8 cellular contexts compared by ENCODE assay signal in the genomic region with DNA sequence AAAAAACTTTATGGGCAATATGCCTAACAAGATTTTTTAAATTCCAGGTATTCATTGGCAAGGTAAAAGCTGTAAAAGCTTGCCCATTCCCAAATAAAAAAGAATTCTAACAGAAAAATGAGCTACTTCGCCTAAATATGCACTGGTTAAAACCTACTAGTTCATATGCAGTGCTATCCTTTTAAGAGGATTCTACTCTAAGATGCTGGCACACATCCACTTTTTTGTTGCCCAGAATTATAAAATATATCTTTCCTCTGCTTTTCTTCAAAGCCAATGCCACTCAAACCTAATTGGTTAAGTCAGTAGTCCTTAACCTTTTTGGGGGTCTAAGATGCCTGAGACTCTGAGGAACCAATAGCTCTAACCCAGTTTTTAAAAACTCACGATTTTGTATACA. TPM values are rescaled to one million over a fixed set of nuclear protein-coding genes. Genes with fewer than 3 reads are reported as not detected.
DNase-seq lines count a peak whose midpoint lies in the region; ATAC-seq and TF ChIP-seq lines count a peak whose summit lies in the region.

No MANE protein-coding gene starts in this region.

- TF ChIP-seq CTCF in KMS-11 (conservative IDR thresholded peaks at IDR 0.05; ENCODE audit: low read depth, low read length) = no peak
- TF ChIP-seq CTCF in GM13977 (IDR thresholded peaks at IDR 0.05; ENCODE audit: extremely low read depth, insufficient read depth, missing control alignments) = no peak

- H3K9me3 Mint-ChIP-seq in central memory CD8-positive, alpha-beta T cell = no peaks in the 10 kb centered on the region
- no peaks in the 10 kb centered on the region for H3K9me3 Mint-ChIP-seq in natural killer cell treated with Interleukin-12 subunit alpha and Interleukin-12 subunit beta and Interleukin-15 and Interleukin-18, amount 100 ng/mL, for 72 hours

- H3K36me3 Mint-ChIP-seq in central memory CD8-positive, alpha-beta T cell (ENCODE audit: insufficient read depth) = peaks cover 42% of the 10 kb centered on the region
- H3K36me3 Mint-ChIP-seq in natural killer cell treated with Interleukin-12 subunit alpha and Interleukin-12 subunit beta and Interleukin-15 and Interleukin-18, amount 100 ng/mL, for 72 hours = peaks cover 14% of the 10 kb centered on the region

- H3K9ac ChIP-seq in BLaER1 treated with 17β-estradiol and CSF1 and Interleukin-3, amounts not matched to agents 10 nM and 100 nM = peak overlapping the region; percentile 82 to 99 (median 98)
- H3K9ac ChIP-seq in KMS-11 = peak overlapping the region; percentile 96; the same call in 1 of the 2 replicates

- in situ Hi-C loops in GM13977 (cut with MboI; ENCODE audit: low pct_unique_long_range_greater_than_20kb, low sequenced_read_pairs, unreplicated experiment) = no loop called here

- H3K4me2 ChIP-seq in BLaER1 treated with 17β-estradiol and CSF1 and Interleukin-3, amounts not matched to agents 10 nM and 100 nM = peak overlapping the region; percentile 79 to 97 (median 92)
- H3K4me2 ChIP-seq in KMS-11 = peak overlapping the region; percentile 89

- H3K79me2 ChIP-seq in KMS-11 (ENCODE audit: insufficient read depth, low read depth) = peaks cover 79% of the 10 kb centered on the region

- peak overlapping the region; percentile 92 for H3K4me3 Mint-ChIP-seq in central memory CD8-positive, alpha-beta T cell
- H3K4me3 Mint-ChIP-seq in natural killer cell treated with Interleukin-12 subunit alpha and Interleukin-12 subunit beta and Interleukin-15 and Interleukin-18, amount 100 ng/mL, for 72 hours = peak overlapping the region; percentile 95

- no peak for ATAC-seq in central memory CD8-positive, alpha-beta T cell (replicated peaks; ENCODE audit: extremely low read depth, poor library complexity, severe bottlenecking)
- ATAC-seq in natural killer cell treated with Interleukin-12 subunit alpha and Interleukin-12 subunit beta and Interleukin-15 and Interleukin-18, amount 100 ng/mL, for 72 hours = no peak
- ATAC-seq in GM18873 (IDR thresholded peaks at IDR 0.05; ENCODE audit: low FRiP score, unreplicated experiment) (no peak), HG02623 (IDR thresholded peaks at IDR 0.05; ENCODE audit: unreplicated experiment) (no peak)

- peaks cover 64 to 66% (median 65%) of the 10 kb centered on the region in 11 experiments for H4K20me1 ChIP-seq in BLaER1 treated with 17β-estradiol and CSF1 and Interleukin-3, amounts not matched to agents 10 nM and 100 nM
- peaks cover 63% of the 10 kb centered on the region for H4K20me1 ChIP-seq in KMS-11 (ENCODE audit: insufficient read depth)

- DNase-seq in central memory CD8-positive, alpha-beta T cell (ENCODE audit: low spot score in 2 of 2) = no peak
- DNase-seq in natural killer cell treated with Interleukin-12 subunit alpha and Interleukin-12 subunit beta and Interleukin-15 and Interleukin-18, amount 100 ng/mL, for 72 hours (ENCODE audit: low spot score) = no peak
- DNase-seq in NCI-H2081 treated with DMSO at 0.1 percent for 48 hours (lab: John Stamatoyannopoulos, UW) (no peak), GM13977 (ENCODE audit: low spot score) (no peak)

- peaks cover 58% of the 10 kb centered on the region for H3K4me1 Mint-ChIP-seq in central memory CD8-positive, alpha-beta T cell
- peaks cover 39 to 52% of the 10 kb centered on the region in 2 donors for H3K4me1 Mint-ChIP-seq in natural killer cell treated with Interleukin-12 subunit alpha and Interleukin-12 subunit beta and Interleukin-15 and Interleukin-18, amount 100 ng/mL, for 72 hours (ENCODE audit: low read depth in 2 of 2)

- peaks cover 17 to 48% (median 36%) of the 10 kb centered on the region in 11 experiments for H3K36me3 ChIP-seq in BLaER1 treated with 17β-estradiol and CSF1 and Interleukin-3, amounts not matched to agents 10 nM and 100 nM
- H3K36me3 ChIP-seq in KMS-11 (ENCODE audit: insufficient read depth) = peaks cover 12% of the 10 kb centered on the region; the same call in 1 of the 2 replicates

- no peak overlapping the region for H2AFZ ChIP-seq in KMS-11 (ENCODE audit: low read depth)

- peak overlapping the region; percentile 72 to 93 (median 86) for H3K4me3 ChIP-seq in BLaER1 treated with 17β-estradiol and CSF1 and Interleukin-3, amounts not matched to agents 10 nM and 100 nM
- no peak overlapping the region for H3K4me3 ChIP-seq in KMS-11 (IDR thresholded peaks at IDR 0.05; ENCODE audit: insufficient read depth, low read depth, low read length)

- peak overlapping the region in 10 of 11 experiments; percentile 4 to 99 (median 92); a peak in 14 of 22 replicates for H3K27ac ChIP-seq in BLaER1 treated with 17β-estradiol and CSF1 and Interleukin-3, amounts not matched to agents 10 nM and 100 nM
- peak overlapping the region; percentile 95; the same call in 1 of the 2 replicates for H3K27ac ChIP-seq in KMS-11

- no peaks in the 10 kb centered on the region for H3K27me3 Mint-ChIP-seq in central memory CD8-positive, alpha-beta T cell
- no peaks in the 10 kb centered on the region for H3K27me3 Mint-ChIP-seq in natural killer cell treated with Interleukin-12 subunit alpha and Interleukin-12 subunit beta and Interleukin-15 and Interleukin-18, amount 100 ng/mL, for 72 hours

- H3K27ac Mint-ChIP-seq in central memory CD8-positive, alpha-beta T cell (ENCODE audit: low read depth) = peak overlapping the region; percentile 98
- H3K27ac Mint-ChIP-seq in natural killer cell treated with Interleukin-12 subunit alpha and Interleukin-12 subunit beta and Interleukin-15 and Interleukin-18, amount 100 ng/mL, for 72 hours = peak overlapping the region; percentile 90 to 91

- H3K27me3 ChIP-seq in BLaER1 treated with 17β-estradiol and CSF1 and Interleukin-3, amounts not matched to agents 10 nM and 100 nM = no peaks in the 10 kb centered on the region
- no peaks in the 10 kb centered on the region for H3K27me3 ChIP-seq in KMS-11 (ENCODE audit: insufficient read depth, low read depth)

- no peaks in the 10 kb centered on the region for H3K9me3 ChIP-seq in BLaER1 treated with 17β-estradiol and CSF1 and Interleukin-3, amounts not matched to agents 10 nM and 100 nM (replicated peaks in 1 of 11)

- H3K4me1 ChIP-seq in BLaER1 treated with 17β-estradiol and CSF1 and Interleukin-3, amounts not matched to agents 10 nM and 100 nM = peaks cover 22 to 67% (median 51%) of the 10 kb centered on the region in 10 experiments
- H3K4me1 ChIP-seq in KMS-11 (ENCODE audit: low read depth, poor library complexity, severe bottlenecking) = peaks cover 55% of the 10 kb centered on the region

RNA-seq across cellular contexts. Expression of a gene that starts 3.2 kb away (rescaled TPM):
- 100 to 1,000 TPM; 158 to 220 TPM for total RNA-seq in natural killer cell treated with Interleukin-12 subunit alpha and Interleukin-12 subunit beta and Interleukin-15 and Interleukin-18, amount 100 ng/mL, for 72 hours
